ENCODE assay signal across 8 cellular contexts in the genomic region with DNA sequence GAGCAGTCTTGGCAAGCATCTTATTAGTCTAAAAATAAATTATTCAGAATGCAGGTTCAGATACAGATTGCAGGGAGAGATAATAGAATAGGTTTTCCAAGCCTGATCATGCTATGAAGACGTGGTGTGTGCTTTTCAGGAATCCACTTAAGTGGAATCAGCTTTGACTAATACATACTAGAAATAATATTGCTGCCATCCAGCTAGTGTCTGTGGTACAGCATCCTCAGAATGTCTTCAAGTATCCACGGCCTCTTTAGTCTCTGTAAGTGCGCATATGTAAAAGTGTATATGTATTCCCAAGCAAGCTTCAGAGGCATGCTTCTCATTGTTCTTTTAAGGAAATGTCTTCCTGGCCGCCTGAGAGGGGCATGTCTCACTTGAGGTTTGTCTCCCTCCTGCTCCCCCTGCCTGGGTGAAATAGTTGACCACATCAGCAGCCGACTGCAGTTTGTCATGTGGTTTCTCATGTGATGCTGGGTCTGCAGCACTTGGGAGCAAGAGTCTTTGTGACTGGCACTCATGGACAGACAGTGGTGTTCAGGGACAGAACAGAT.
DNase-seq lines count a peak whose midpoint lies in the region; ATAC-seq and TF ChIP-seq lines count a peak whose summit lies in the region.

No MANE protein-coding gene starts in this region.

- H3K4me3 Mint-ChIP-seq in activated CD4-positive, alpha-beta T cell treated with anti-CD3 and anti-CD28 coated beads, Interleukin-2, amount 10 ng/mL, durations not matched to agents 24 days and 14 days: peak overlapping the region; percentile 62

- DNase-seq in activated CD4-positive, alpha-beta T cell treated with anti-CD3 and anti-CD28 coated beads, Interleukin-2, amount 10 ng/mL, durations not matched to agents 24 days and 14 days: peak; percentile 56
- no peak for DNase-seq in activated CD4-positive, alpha-beta T cell treated with anti-CD3 and anti-CD28 coated beads, Interleukin-2, amount 50 U/mL, for 48 hours
- DNase-seq in SJCRH30 (peak; percentile 73 to 79), fibroblast of pulmonary artery (ENCODE audit: low read depth) (peak; percentile 65), occipital lobe (lab: John Stamatoyannopoulos, UW) (peak; percentile 81), germinal center (ENCODE audit: low spot score) (no peak), prostate gland (ENCODE audit: low spot score) (no peak)

- peak overlapping the region; percentile 73 for H3K4me3 ChIP-seq in SJCRH30
- no peak overlapping the region for H3K4me3 ChIP-seq in fibroblast of pulmonary artery (replicated peaks; ENCODE audit: low read depth, low read length)
- H3K4me3 ChIP-seq in prostate gland: no peak overlapping the region

- no peak overlapping the region for H3K27ac Mint-ChIP-seq in activated CD4-positive, alpha-beta T cell treated with anti-CD3 and anti-CD28 coated beads, Interleukin-2, amount 10 ng/mL, durations not matched to agents 24 days and 14 days

- peaks cover 10% of the 10 kb centered on the region for H3K4me1 Mint-ChIP-seq in activated CD4-positive, alpha-beta T cell treated with anti-CD3 and anti-CD28 coated beads, Interleukin-2, amount 10 ng/mL, durations not matched to agents 24 days and 14 days

- no peaks in the 10 kb centered on the region for H3K9me3 Mint-ChIP-seq in activated CD4-positive, alpha-beta T cell treated with anti-CD3 and anti-CD28 coated beads, Interleukin-2, amount 10 ng/mL, durations not matched to agents 24 days and 14 days

- H3K27me3 ChIP-seq in SJCRH30 (no peaks in the 10 kb centered on the region), prostate gland (replicated peaks; ENCODE audit: insufficient read depth) (no peaks in the 10 kb centered on the region)

- TF ChIP-seq CTCF in fibroblast of pulmonary artery (IDR thresholded peaks at IDR 0.05; ENCODE audit: low read length, missing control alignments) (peak; percentile 30), prostate gland (IDR thresholded peaks at IDR 0.05) (peak in 2 of 4 experiments; percentile 37 to 41)

- intact Hi-C loops in activated CD4-positive, alpha-beta T cell treated with anti-CD3 and anti-CD28 coated beads, Interleukin-2, amount 10 ng/mL, durations not matched to agents 24 days and 14 days (cut with micrococcal nuclease): loop anchor here (5.0 kb wide), 1 partner anchor 554 kb away; a partner anchor contains a TSS
- intact Hi-C loops in prostate gland (cut with DNase I): loop anchor here (2.0 to 10.0 kb wide), 3 partner anchors 191 to 549 kb away; no protein-coding TSS in a partner anchor

- WGBS in prostate gland: 7% methylated on average over 5 of the region's 5 CpGs

- H3K4me1 ChIP-seq in SJCRH30 (peaks cover 10% of the 10 kb centered on the region), prostate gland (replicated peaks) (no peaks in the 10 kb centered on the region)

- ATAC-seq in HG03378 (IDR thresholded peaks at IDR 0.05; ENCODE audit: unreplicated experiment): no peak

- H3K27ac ChIP-seq in SJCRH30 (peak overlapping the region; percentile 93; the same call in 1 of the 2 replicates), prostate gland (no peak overlapping the region)

- no peak for TF ChIP-seq POLR2A in prostate gland (IDR thresholded peaks at IDR 0.05)

- peaks cover 2% of the 10 kb centered on the region for H3K36me3 Mint-ChIP-seq in activated CD4-positive, alpha-beta T cell treated with anti-CD3 and anti-CD28 coated beads, Interleukin-2, amount 10 ng/mL, durations not matched to agents 24 days and 14 days (ENCODE audit: low read depth)

- H3K9me3 ChIP-seq in SJCRH30 (replicated peaks): no peaks in the 10 kb centered on the region
- H3K9me3 ChIP-seq in prostate gland: no peaks in the 10 kb centered on the region

- no peaks in the 10 kb centered on the region for H3K36me3 ChIP-seq in SJCRH30
- H3K36me3 ChIP-seq in prostate gland: no peaks in the 10 kb centered on the region

- H3K27me3 Mint-ChIP-seq in activated CD4-positive, alpha-beta T cell treated with anti-CD3 and anti-CD28 coated beads, Interleukin-2, amount 10 ng/mL, durations not matched to agents 24 days and 14 days: peaks cover 40% of the 10 kb centered on the region

Comparison
In these comparisons a context has a peak if more than half of its experiments do, and no peak if none do; other contexts are left out.
1. DNase-seq: peak in activated CD4-positive, alpha-beta T cell treated with anti-CD3 and anti-CD28 coated beads, Interleukin-2, amount 10 ng/mL, durations not matched to agents 24 days and 14 days (single experiment), SJCRH30 (2 of 2), fibroblast of pulmonary artery (single experiment) and occipital lobe (single experiment); none in activated CD4-positive, alpha-beta T cell treated with anti-CD3 and anti-CD28 coated beads, Interleukin-2, amount 50 U/mL, for 48 hours (0 of 2), germinal center (single experiment) and prostate gland (single experiment).